Comparison of ENCODE assay signal across 1 cellular context in genomic region chr14:57046175-57046574, GRCh38.
TF ChIP-seq lines count a peak whose summit lies in the region.

No MANE protein-coding gene starts in this region.

TF ChIP-seq in K562, 482 proteins besides CTCF, POLR2A, EP300 and RAD21 (continued from another document):
- TF ChIP-seq ZNF23 (CRISPR knock-in tag; IDR thresholded peaks at IDR 0.05) = no peak
- no peak for TF ChIP-seq CCNT2 (IDR thresholded peaks at IDR 0.05; ENCODE audit: borderline replicate concordance, extremely low read depth, insufficient read length, low read depth, low read length)
- no peak for TF ChIP-seq ATF7 (IDR thresholded peaks at IDR 0.05)
- TF ChIP-seq KAT2B (IDR thresholded peaks at IDR 0.05; ENCODE audit: low read depth, low read length) = no peak
- TF ChIP-seq TFAM (CRISPR knock-in tag; conservative IDR thresholded peaks at IDR 0.05) = no peak
- no peak for TF ChIP-seq DLX4 (CRISPR knock-in tag; IDR thresholded peaks at IDR 0.05)
- TF ChIP-seq, protein P1, sequence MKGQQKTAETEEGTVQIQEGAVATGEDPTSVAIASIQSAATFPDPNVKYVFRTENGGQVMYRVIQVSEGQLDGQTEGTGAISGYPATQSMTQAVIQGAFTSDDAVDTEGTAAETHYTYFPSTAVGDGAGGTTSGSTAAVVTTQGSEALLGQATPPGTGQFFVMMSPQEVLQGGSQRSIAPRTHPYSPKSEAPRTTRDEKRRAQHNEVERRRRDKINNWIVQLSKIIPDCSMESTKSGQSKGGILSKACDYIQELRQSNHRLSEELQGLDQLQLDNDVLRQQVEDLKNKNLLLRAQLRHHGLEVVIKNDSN (CRISPR knock-in tag; IDR thresholded peaks at IDR 0.05) = peak; percentile 17; the same call in 1 of the 2 replicates
- TF ChIP-seq CHD7 (IDR thresholded peaks at IDR 0.05; ENCODE audit: low read depth, low read length) = no peak
- TF ChIP-seq BHLHE40 (IDR thresholded peaks at IDR 0.05; ENCODE audit: low read length) = 0 out of 2 replicates have a peak, but pooled peaks have one; percentile 15
- TF ChIP-seq BRD4 (IDR thresholded peaks at IDR 0.05) = no peak
- no peak for TF ChIP-seq ZNF280A (IDR thresholded peaks at IDR 0.05; ENCODE audit: low read depth, partially characterized antibody)
- TF ChIP-seq KDM2B (CRISPR knock-in tag; IDR thresholded peaks at IDR 0.05) = no peak
- TF ChIP-seq POLR2AphosphoS2 (IDR thresholded peaks at IDR 0.05; ENCODE audit: low read length) = no peak
- no peak for TF ChIP-seq ETS2 (tag; IDR thresholded peaks at IDR 0.05; ENCODE audit: borderline replicate concordance, poor library complexity, severe bottlenecking)
- TF ChIP-seq NEUROD1 (IDR thresholded peaks at IDR 0.05; ENCODE audit: borderline replicate concordance, low read depth, low read length, partially characterized antibody) = no peak
- TF ChIP-seq STAT5A (IDR thresholded peaks at IDR 0.05; ENCODE audit: borderline replicate concordance, low read length) = no peak
- TF ChIP-seq, protein P2, sequence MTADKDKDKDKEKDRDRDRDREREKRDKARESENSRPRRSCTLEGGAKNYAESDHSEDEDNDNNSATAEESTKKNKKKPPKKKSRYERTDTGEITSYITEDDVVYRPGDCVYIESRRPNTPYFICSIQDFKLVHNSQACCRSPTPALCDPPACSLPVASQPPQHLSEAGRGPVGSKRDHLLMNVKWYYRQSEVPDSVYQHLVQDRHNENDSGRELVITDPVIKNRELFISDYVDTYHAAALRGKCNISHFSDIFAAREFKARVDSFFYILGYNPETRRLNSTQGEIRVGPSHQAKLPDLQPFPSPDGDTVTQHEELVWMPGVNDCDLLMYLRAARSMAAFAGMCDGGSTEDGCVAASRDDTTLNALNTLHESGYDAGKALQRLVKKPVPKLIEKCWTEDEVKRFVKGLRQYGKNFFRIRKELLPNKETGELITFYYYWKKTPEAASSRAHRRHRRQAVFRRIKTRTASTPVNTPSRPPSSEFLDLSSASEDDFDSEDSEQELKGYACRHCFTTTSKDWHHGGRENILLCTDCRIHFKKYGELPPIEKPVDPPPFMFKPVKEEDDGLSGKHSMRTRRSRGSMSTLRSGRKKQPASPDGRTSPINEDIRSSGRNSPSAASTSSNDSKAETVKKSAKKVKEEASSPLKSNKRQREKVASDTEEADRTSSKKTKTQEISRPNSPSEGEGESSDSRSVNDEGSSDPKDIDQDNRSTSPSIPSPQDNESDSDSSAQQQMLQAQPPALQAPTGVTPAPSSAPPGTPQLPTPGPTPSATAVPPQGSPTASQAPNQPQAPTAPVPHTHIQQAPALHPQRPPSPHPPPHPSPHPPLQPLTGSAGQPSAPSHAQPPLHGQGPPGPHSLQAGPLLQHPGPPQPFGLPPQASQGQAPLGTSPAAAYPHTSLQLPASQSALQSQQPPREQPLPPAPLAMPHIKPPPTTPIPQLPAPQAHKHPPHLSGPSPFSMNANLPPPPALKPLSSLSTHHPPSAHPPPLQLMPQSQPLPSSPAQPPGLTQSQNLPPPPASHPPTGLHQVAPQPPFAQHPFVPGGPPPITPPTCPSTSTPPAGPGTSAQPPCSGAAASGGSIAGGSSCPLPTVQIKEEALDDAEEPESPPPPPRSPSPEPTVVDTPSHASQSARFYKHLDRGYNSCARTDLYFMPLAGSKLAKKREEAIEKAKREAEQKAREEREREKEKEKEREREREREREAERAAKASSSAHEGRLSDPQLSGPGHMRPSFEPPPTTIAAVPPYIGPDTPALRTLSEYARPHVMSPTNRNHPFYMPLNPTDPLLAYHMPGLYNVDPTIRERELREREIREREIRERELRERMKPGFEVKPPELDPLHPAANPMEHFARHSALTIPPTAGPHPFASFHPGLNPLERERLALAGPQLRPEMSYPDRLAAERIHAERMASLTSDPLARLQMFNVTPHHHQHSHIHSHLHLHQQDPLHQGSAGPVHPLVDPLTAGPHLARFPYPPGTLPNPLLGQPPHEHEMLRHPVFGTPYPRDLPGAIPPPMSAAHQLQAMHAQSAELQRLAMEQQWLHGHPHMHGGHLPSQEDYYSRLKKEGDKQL (CRISPR knock-in tag; IDR thresholded peaks at IDR 0.05; ENCODE audit: borderline replicate concordance) = no peak
- TF ChIP-seq MTA3 (IDR thresholded peaks at IDR 0.05; ENCODE audit: borderline replicate concordance) = no peak
- TF ChIP-seq BACH1 (tag; IDR thresholded peaks at IDR 0.05) = no peak
- TF ChIP-seq USF2 (CRISPR knock-in tag; IDR thresholded peaks at IDR 0.05) = peak; percentile 54
- TF ChIP-seq, protein P3, sequence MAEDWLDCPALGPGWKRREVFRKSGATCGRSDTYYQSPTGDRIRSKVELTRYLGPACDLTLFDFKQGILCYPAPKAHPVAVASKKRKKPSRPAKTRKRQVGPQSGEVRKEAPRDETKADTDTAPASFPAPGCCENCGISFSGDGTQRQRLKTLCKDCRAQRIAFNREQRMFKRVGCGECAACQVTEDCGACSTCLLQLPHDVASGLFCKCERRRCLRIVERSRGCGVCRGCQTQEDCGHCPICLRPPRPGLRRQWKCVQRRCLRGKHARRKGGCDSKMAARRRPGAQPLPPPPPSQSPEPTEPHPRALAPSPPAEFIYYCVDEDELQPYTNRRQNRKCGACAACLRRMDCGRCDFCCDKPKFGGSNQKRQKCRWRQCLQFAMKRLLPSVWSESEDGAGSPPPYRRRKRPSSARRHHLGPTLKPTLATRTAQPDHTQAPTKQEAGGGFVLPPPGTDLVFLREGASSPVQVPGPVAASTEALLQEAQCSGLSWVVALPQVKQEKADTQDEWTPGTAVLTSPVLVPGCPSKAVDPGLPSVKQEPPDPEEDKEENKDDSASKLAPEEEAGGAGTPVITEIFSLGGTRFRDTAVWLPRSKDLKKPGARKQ (CRISPR knock-in tag; IDR thresholded peaks at IDR 0.05) = no peak
- TF ChIP-seq ZFP30 (CRISPR knock-in tag; IDR thresholded peaks at IDR 0.05; ENCODE audit: borderline replicate concordance) = no peak
- no peak for TF ChIP-seq TCF7L2 (IDR thresholded peaks at IDR 0.05; ENCODE audit: low read depth, low read length)
- TF ChIP-seq ZNF146 (CRISPR knock-in tag; IDR thresholded peaks at IDR 0.05; ENCODE audit: unreplicated experiment) = no peak
- TF ChIP-seq, protein P4, sequence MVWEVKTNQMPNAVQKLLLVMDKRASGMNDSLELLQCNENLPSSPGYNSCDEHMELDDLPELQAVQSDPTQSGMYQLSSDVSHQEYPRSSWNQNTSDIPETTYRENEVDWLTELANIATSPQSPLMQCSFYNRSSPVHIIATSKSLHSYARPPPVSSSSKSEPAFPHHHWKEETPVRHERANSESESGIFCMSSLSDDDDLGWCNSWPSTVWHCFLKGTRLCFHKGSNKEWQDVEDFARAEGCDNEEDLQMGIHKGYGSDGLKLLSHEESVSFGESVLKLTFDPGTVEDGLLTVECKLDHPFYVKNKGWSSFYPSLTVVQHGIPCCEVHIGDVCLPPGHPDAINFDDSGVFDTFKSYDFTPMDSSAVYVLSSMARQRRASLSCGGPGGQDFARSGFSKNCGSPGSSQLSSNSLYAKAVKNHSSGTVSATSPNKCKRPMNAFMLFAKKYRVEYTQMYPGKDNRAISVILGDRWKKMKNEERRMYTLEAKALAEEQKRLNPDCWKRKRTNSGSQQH (CRISPR knock-in tag; IDR thresholded peaks at IDR 0.05) = no peak
- TF ChIP-seq ZNF217 (CRISPR knock-in tag; IDR thresholded peaks at IDR 0.05) = no peak
- TF ChIP-seq, protein P5, sequence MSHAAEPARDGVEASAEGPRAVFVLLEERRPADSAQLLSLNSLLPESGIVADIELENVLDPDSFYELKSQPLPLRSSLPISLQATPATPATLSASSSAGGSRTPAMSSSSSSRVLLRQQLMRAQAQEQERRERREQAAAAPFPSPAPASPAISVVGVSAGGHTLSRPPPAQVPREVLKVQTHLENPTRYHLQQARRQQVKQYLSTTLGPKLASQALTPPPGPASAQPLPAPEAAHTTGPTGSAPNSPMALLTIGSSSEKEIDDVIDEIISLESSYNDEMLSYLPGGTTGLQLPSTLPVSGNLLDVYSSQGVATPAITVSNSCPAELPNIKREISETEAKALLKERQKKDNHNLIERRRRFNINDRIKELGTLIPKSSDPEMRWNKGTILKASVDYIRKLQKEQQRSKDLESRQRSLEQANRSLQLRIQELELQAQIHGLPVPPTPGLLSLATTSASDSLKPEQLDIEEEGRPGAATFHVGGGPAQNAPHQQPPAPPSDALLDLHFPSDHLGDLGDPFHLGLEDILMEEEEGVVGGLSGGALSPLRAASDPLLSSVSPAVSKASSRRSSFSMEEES (CRISPR knock-in tag; IDR thresholded peaks at IDR 0.05) = peak; percentile 28; the same call in 1 of the 2 replicates
TF ChIP-seq in K562: peak in this region for 5.
